Comparison of ENCODE assay signal across 21 cellular contexts in the genomic region with DNA sequence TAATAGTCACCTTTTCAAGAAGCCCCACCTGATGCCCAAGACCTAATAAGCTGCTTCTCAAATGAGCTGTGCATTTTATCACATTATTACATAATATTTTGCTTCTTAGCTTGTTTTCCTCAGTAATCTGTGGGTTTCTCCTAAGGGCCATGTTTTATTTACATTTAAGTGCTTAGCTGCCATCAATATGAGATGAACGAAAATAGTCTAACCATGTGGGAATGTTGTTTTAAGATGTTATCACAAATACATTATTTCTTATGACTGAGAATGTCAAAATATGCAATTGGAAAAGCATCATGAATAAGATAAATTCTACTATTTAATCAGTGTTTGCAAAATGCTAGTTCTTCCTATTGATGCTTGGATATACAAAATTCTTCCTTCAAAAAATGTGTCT. TPM values are rescaled to one million over a fixed set of nuclear protein-coding genes. Genes with fewer than 3 reads are reported as not detected.
DNase-seq lines count a peak whose midpoint lies in the region; ATAC-seq, FAIRE-seq and TF ChIP-seq lines count a peak whose summit lies in the region.
"Had no signal": no experiment of that assay in that cellular context is flagged by ENCODE, and none has a peak within 500 bp of the region (broad histone marks: within the 10 kb centered on the region; RNA-seq: fewer than 3 reads in every experiment).

No MANE protein-coding gene starts in this region.

- H3K9ac ChIP-seq in endodermal cell (ENCODE audit: extremely low read depth, low read length, poor library complexity, severe bottlenecking), result no peak overlapping the region

- H3K27ac Mint-ChIP-seq in activated naive CD4-positive, alpha-beta T cell treated with anti-CD3 and anti-CD28 coated beads, Interleukin-2, amount 50 U/mL, for 24 hours, result peak overlapping the region; percentile 84
- H3K27ac Mint-ChIP-seq in activated naive CD4-positive, alpha-beta T cell treated with anti-CD3 and anti-CD28 coated beads, Interleukin-2, amount 10 ng/mL, durations not matched to agents 7 days and 5 days, result no peak overlapping the region
- H3K27ac Mint-ChIP-seq in activated T-helper 2 cell treated with anti-CD3 and anti-CD28 coated beads, Interferon-gamma antibody, Interleukin-2, Interleukin-4, amounts not matched to agents 10 μg/mL and 5 μg/mL and 100 μg/mL, durations not matched to agents 14 hours and 24 hours and 36 hours, result peak overlapping the region; percentile 18
- H3K27ac Mint-ChIP-seq in mesothelial cell of epicardium (peak overlapping the region; percentile 69), endodermal cell (no peak overlapping the region)

- H3K9me3 ChIP-seq in upper lobe of left lung (no peaks in the 10 kb centered on the region), endodermal cell (ENCODE audit: control insufficient read depth, low read length) (no peaks in the 10 kb centered on the region)

- H3K36me3 ChIP-seq in upper lobe of left lung, result peaks cover 36 to 99% (median 59%) of the 10 kb centered on the region in 4 donors
- H3K36me3 ChIP-seq in endodermal cell (ENCODE audit: control insufficient read depth, insufficient read depth, low read length), result peaks cover 99% of the 10 kb centered on the region

- H3K27ac ChIP-seq in upper lobe of left lung (peak overlapping the region; percentile 32 to 99 (median 66)), endodermal cell (ENCODE audit: low read depth, low read length) (no peak overlapping the region)
- H3K27ac ChIP-seq: RWPE1 had no signal

- TF ChIP-seq CTCF in mesothelial cell of epicardium (IDR thresholded peaks at IDR 0.05; ENCODE audit: unreplicated experiment) (no peak), upper lobe of left lung (IDR thresholded peaks at IDR 0.05) (no peak), endodermal cell (conservative IDR thresholded peaks at IDR 0.05) (no peak)

- H3K27me3 ChIP-seq in upper lobe of left lung, result no peaks in the 10 kb centered on the region
- H3K27me3 ChIP-seq in endodermal cell (ENCODE audit: control insufficient read depth, insufficient read depth, low read length, poor library complexity, severe bottlenecking), result no peaks in the 10 kb centered on the region

- H3K9me3 Mint-ChIP-seq in activated naive CD4-positive, alpha-beta T cell treated with anti-CD3 and anti-CD28 coated beads, Interleukin-2, amount 50 U/mL, for 24 hours, result no peaks in the 10 kb centered on the region
- no peaks in the 10 kb centered on the region for H3K9me3 Mint-ChIP-seq in activated naive CD4-positive, alpha-beta T cell treated with anti-CD3 and anti-CD28 coated beads, Interleukin-2, amount 10 ng/mL, durations not matched to agents 7 days and 5 days
- no peaks in the 10 kb centered on the region for H3K9me3 Mint-ChIP-seq in activated T-helper 2 cell treated with anti-CD3 and anti-CD28 coated beads, Interferon-gamma antibody, Interleukin-2, Interleukin-4, amounts not matched to agents 10 μg/mL and 5 μg/mL and 100 μg/mL, durations not matched to agents 14 hours and 24 hours and 36 hours
- H3K9me3 Mint-ChIP-seq in mesothelial cell of epicardium, result no peaks in the 10 kb centered on the region
- H3K9me3 Mint-ChIP-seq in endodermal cell, result no peaks in the 10 kb centered on the region
- H3K9me3 Mint-ChIP-seq: H9, naive B cell had no signal

- intact Hi-C loops in activated T-helper 2 cell treated with anti-CD3 and anti-CD28 coated beads, Interferon-gamma antibody, Interleukin-2, Interleukin-4, amounts not matched to agents 10 μg/mL and 5 μg/mL and 100 μg/mL, durations not matched to agents 14 hours and 24 hours and 36 hours (cut with micrococcal nuclease), result no loop called here

- peaks cover 73% of the 10 kb centered on the region for H3K4me1 Mint-ChIP-seq in activated naive CD4-positive, alpha-beta T cell treated with anti-CD3 and anti-CD28 coated beads, Interleukin-2, amount 50 U/mL, for 24 hours
- H3K4me1 Mint-ChIP-seq in activated naive CD4-positive, alpha-beta T cell treated with anti-CD3 and anti-CD28 coated beads, Interleukin-2, amount 10 ng/mL, durations not matched to agents 7 days and 5 days, result peaks cover 17% of the 10 kb centered on the region
- peaks cover 17% of the 10 kb centered on the region for H3K4me1 Mint-ChIP-seq in activated T-helper 2 cell treated with anti-CD3 and anti-CD28 coated beads, Interferon-gamma antibody, Interleukin-2, Interleukin-4, amounts not matched to agents 10 μg/mL and 5 μg/mL and 100 μg/mL, durations not matched to agents 14 hours and 24 hours and 36 hours (ENCODE audit: low read depth)
- H3K4me1 Mint-ChIP-seq in mesothelial cell of epicardium (peaks cover 30% of the 10 kb centered on the region), endodermal cell (peaks cover 4% of the 10 kb centered on the region)

- DNase-seq in activated naive CD4-positive, alpha-beta T cell treated with anti-CD3 and anti-CD28 coated beads, Interleukin-2, amount 10 ng/mL, durations not matched to agents 7 days and 5 days, result no peak
- DNase-seq in activated T-helper 2 cell treated with anti-CD3 and anti-CD28 coated beads, Interferon-gamma antibody, Interleukin-2, Interleukin-4, amounts not matched to agents 10 μg/mL and 5 μg/mL and 100 μg/mL, durations not matched to agents 14 hours and 24 hours and 36 hours (ENCODE audit: low spot score), result no peak
- DNase-seq in mesothelial cell of epicardium (ENCODE audit: low spot score in 2 of 2, unreplicated experiment in 2 of 2) (no peak), upper lobe of left lung (no peak), D341Med (ENCODE audit: low spot score) (no peak), GM12891 (ENCODE audit: insufficient read length, low spot score) (no peak), endodermal cell (no peak)
- DNase-seq: activated CD4-positive, alpha-beta T cell treated with anti-CD3 and anti-CD28 coated beads, Interleukin-2, amount 50 U/mL, for 48 hours; activated naive CD4-positive, alpha-beta T cell treated with Interleukin-2 at 50 U/mL for 16 hours; erythroblast; H9; hippocampal formation; naive B cell; NCI-H2081; NCI-H748 treated with DMSO at 0.1 percent for 48 hours; stimulated activated CD4-positive, alpha-beta T cell treated with anti-CD3 and anti-CD28 coated beads, Interleukin-4, amount 100 ng/mL, for 4 hours; stimulated activated naive CD4-positive, alpha-beta T cell had no signal

- FAIRE-seq in GM12891 (lab: Jason Lieb, UNC), result no peak

- H3K4me3 Mint-ChIP-seq in activated naive CD4-positive, alpha-beta T cell treated with anti-CD3 and anti-CD28 coated beads, Interleukin-2, amount 50 U/mL, for 24 hours, result no peak overlapping the region
- H3K4me3 Mint-ChIP-seq in activated naive CD4-positive, alpha-beta T cell treated with anti-CD3 and anti-CD28 coated beads, Interleukin-2, amount 10 ng/mL, durations not matched to agents 7 days and 5 days, result no peak overlapping the region
- no peak overlapping the region for H3K4me3 Mint-ChIP-seq in activated T-helper 2 cell treated with anti-CD3 and anti-CD28 coated beads, Interferon-gamma antibody, Interleukin-2, Interleukin-4, amounts not matched to agents 10 μg/mL and 5 μg/mL and 100 μg/mL, durations not matched to agents 14 hours and 24 hours and 36 hours (ENCODE audit: low read depth)
- H3K4me3 Mint-ChIP-seq in mesothelial cell of epicardium, result no peak overlapping the region
- H3K4me3 Mint-ChIP-seq in endodermal cell, result no peak overlapping the region
- H3K4me3 Mint-ChIP-seq: H9, naive B cell had no signal

- CTCF ChIA-PET in activated naive CD4-positive, alpha-beta T cell treated with anti-CD3 and anti-CD28 coated beads, Interleukin-2, amount 10 ng/mL, durations not matched to agents 7 days and 5 days (lab: Charles Lee), result interaction anchor here (1.2 to 2.3 kb wide), 2 partner anchors 12 to 153 kb away, joined by 3 to 7 read pairs; no protein-coding TSS in a partner anchor

- H3K36me3 Mint-ChIP-seq in activated naive CD4-positive, alpha-beta T cell treated with anti-CD3 and anti-CD28 coated beads, Interleukin-2, amount 50 U/mL, for 24 hours, result peaks cover 40% of the 10 kb centered on the region
- peaks cover 67% of the 10 kb centered on the region for H3K36me3 Mint-ChIP-seq in activated naive CD4-positive, alpha-beta T cell treated with anti-CD3 and anti-CD28 coated beads, Interleukin-2, amount 10 ng/mL, durations not matched to agents 7 days and 5 days
- H3K36me3 Mint-ChIP-seq in activated T-helper 2 cell treated with anti-CD3 and anti-CD28 coated beads, Interferon-gamma antibody, Interleukin-2, Interleukin-4, amounts not matched to agents 10 μg/mL and 5 μg/mL and 100 μg/mL, durations not matched to agents 14 hours and 24 hours and 36 hours (ENCODE audit: low read depth), result peaks cover 80% of the 10 kb centered on the region
- H3K36me3 Mint-ChIP-seq in mesothelial cell of epicardium (peaks cover 54% of the 10 kb centered on the region), endodermal cell (ENCODE audit: low read depth) (peaks cover 72% of the 10 kb centered on the region)

- H3K4me1 ChIP-seq in upper lobe of left lung (peaks cover 50 to 82% (median 69%) of the 10 kb centered on the region in 4 donors), endodermal cell (ENCODE audit: control insufficient read depth, insufficient read depth, low read length) (peaks cover 3% of the 10 kb centered on the region)

- H3K27me3 Mint-ChIP-seq in activated naive CD4-positive, alpha-beta T cell treated with anti-CD3 and anti-CD28 coated beads, Interleukin-2, amount 50 U/mL, for 24 hours, result no peaks in the 10 kb centered on the region
- H3K27me3 Mint-ChIP-seq in activated naive CD4-positive, alpha-beta T cell treated with anti-CD3 and anti-CD28 coated beads, Interleukin-2, amount 10 ng/mL, durations not matched to agents 7 days and 5 days, result no peaks in the 10 kb centered on the region
- H3K27me3 Mint-ChIP-seq in activated T-helper 2 cell treated with anti-CD3 and anti-CD28 coated beads, Interferon-gamma antibody, Interleukin-2, Interleukin-4, amounts not matched to agents 10 μg/mL and 5 μg/mL and 100 μg/mL, durations not matched to agents 14 hours and 24 hours and 36 hours (ENCODE audit: low read depth), result no peaks in the 10 kb centered on the region
- no peaks in the 10 kb centered on the region for H3K27me3 Mint-ChIP-seq in mesothelial cell of epicardium (ENCODE audit: low read depth)
- H3K27me3 Mint-ChIP-seq in endodermal cell (ENCODE audit: insufficient read depth), result no peaks in the 10 kb centered on the region
- H3K27me3 Mint-ChIP-seq: naive B cell had no signal

- TF ChIP-seq POLR2A in upper lobe of left lung (IDR thresholded peaks at IDR 0.05), result no peak
- TF ChIP-seq POLR2A in GM12891 (IDR thresholded peaks at IDR 0.05; ENCODE audit: low read depth, low read length), result no peak

- H3K4me3 ChIP-seq in upper lobe of left lung, result no peak overlapping the region
- no peak overlapping the region for H3K4me3 ChIP-seq in endodermal cell (ENCODE audit: low read length)

- no peak for ATAC-seq in upper lobe of left lung (ENCODE audit: low FRiP score in 2 of 2)
- ATAC-seq: left lobe of liver, sciatic nerve had no signal

- WGBS in upper lobe of left lung, 2 donors, result 30 to 49% methylated on average over 1 of the region's 1 CpG
- 78% methylated on average over 1 of the region's 1 CpG; no CpG with 5 or more reads in 1 of the 2 experiments for WGBS in endodermal cell (ENCODE audit: insufficient coverage in 1 of 2, insufficient read length in 1 of 2), 2 experiments

- TF ChIP-seq EP300 in upper lobe of left lung (IDR thresholded peaks at IDR 0.05), result no peak

RNA-seq across cellular contexts. Expression of a gene that starts 10.1 kb away (rescaled TPM):
- total RNA-seq in activated T-helper 2 cell treated with anti-CD3 and anti-CD28 coated beads, Interferon-gamma antibody, Interleukin-2, Interleukin-4, amounts not matched to agents 10 μg/mL and 5 μg/mL and 100 μg/mL, durations not matched to agents 14 hours and 24 hours and 36 hours, result 17.6 TPM in 2 replicates
- total RNA-seq in mesothelial cell of epicardium (43.8 to 49.9 TPM (median 45.9 TPM) in 3 replicates), upper lobe of left lung (100 to 1,000 TPM in 3 of 6 donors, 10 to 100 TPM in 3; 43.2 to 175 (median 107) TPM), endodermal cell (10 to 100 TPM; 30.5 to 60.7 TPM)
- 5.3 TPM for polyA plus RNA-seq in GM12891 (2012; ENCODE audit: low read depth, missing spikeins)
- polyA plus RNA-seq in endodermal cell (2013, experiment 1 of 2), result 55.6 TPM
- polyA plus RNA-seq in endodermal cell (2013, experiment 2 of 2), result 57.6 TPM

Comparison
In these comparisons a context has a peak if more than half of its experiments do, and no peak if none do; other contexts are left out.
1. H3K27ac Mint-ChIP-seq: peak in activated naive CD4-positive, alpha-beta T cell treated with anti-CD3 and anti-CD28 coated beads, Interleukin-2, amount 50 U/mL, for 24 hours (single experiment), activated T-helper 2 cell treated with anti-CD3 and anti-CD28 coated beads, Interferon-gamma antibody, Interleukin-2, Interleukin-4, amounts not matched to agents 10 μg/mL and 5 μg/mL and 100 μg/mL, durations not matched to agents 14 hours and 24 hours and 36 hours (single experiment) and mesothelial cell of epicardium (single experiment); none in activated naive CD4-positive, alpha-beta T cell treated with anti-CD3 and anti-CD28 coated beads, Interleukin-2, amount 10 ng/mL, durations not matched to agents 7 days and 5 days (single experiment) and endodermal cell (single experiment).